ENCODE assay signal across 9 cellular contexts in the genomic region with DNA sequence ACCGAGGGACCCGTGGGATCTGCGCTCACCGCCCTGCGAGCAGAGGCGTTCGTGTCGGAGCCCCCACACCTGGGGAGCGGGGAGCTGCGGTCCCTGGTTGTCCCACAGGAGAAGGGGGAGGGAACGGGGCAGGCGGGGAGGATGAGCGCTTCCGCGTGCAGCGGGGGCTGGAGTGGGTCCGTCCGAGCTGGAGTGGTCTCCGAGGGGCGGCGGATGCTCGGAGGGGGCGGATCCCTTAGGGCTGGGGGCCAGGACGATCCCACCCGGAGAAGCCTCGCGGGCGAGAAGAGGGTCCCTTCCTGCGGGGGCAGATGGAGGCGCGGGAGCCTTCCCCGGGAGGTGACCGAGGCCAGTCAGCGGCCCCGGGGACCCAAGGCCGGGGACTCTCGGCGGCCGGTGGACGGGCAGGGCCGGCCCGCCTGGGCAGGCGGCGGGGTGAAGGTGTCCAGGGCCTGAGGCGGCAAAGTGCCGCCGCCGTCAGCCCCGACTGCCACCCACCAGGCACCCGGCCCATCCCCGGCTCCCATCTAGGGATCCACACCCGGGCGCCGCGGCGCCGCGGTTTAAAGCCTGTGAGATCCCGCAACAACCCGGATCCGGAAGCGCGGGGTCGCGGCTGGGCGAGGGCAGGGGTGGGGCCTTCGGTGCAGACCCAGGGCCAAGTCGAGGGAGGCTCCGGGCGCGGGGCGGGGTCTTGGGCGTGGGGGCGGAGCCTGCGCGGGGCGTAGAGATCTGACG. TPM values are rescaled to one million over a fixed set of nuclear protein-coding genes. Genes with fewer than 3 reads are reported as not detected.
DNase-seq lines count a peak whose midpoint lies in the region; ATAC-seq and TF ChIP-seq lines count a peak whose summit lies in the region.
"Had no signal": no experiment of that assay in that cellular context is flagged by ENCODE, and none has a peak within 500 bp of the region (broad histone marks: within the 10 kb centered on the region; RNA-seq: fewer than 3 reads in every experiment).

No MANE protein-coding gene starts in this region.

- H3K79me2 ChIP-seq in GM23248 (ENCODE audit: insufficient read depth) = no peaks in the 10 kb centered on the region

- H3K4me2 ChIP-seq in GM23248 (ENCODE audit: unreplicated experiment) = peak overlapping the region; percentile 88

- no peak for ATAC-seq in HG03469 (IDR thresholded peaks at IDR 0.05; ENCODE audit: unreplicated experiment)

- H3K36me3 ChIP-seq in GM23248 (ENCODE audit: low read depth) = no peaks in the 10 kb centered on the region
- peaks cover 5% of the 10 kb centered on the region for H3K36me3 ChIP-seq in breast epithelium

- TF ChIP-seq POLR2A in breast epithelium (IDR thresholded peaks at IDR 0.05) = no peak

- H3K27ac Mint-ChIP-seq in Calu3 (ENCODE audit: unreplicated experiment) = no peak overlapping the region

- DNase-seq in Calu3 = peak; percentile 81
- peak; percentile 79 for DNase-seq in GM23248
- DNase-seq in NCI-H1694 treated with DMSO at 0.1 percent for 48 hours (lab: John Stamatoyannopoulos, UW) = peak; percentile 34
- DNase-seq in breast epithelium (ENCODE audit: low spot score in 2 of 2) = peak; percentile 78 to 88
- peak; percentile 100 for DNase-seq in iPS-NIHi11 (ENCODE audit: low spot score)

- no peaks in the 10 kb centered on the region for H3K9me3 ChIP-seq in GM23248 (ENCODE audit: low read depth)
- no peaks in the 10 kb centered on the region for H3K9me3 ChIP-seq in breast epithelium

- H3K9me2 ChIP-seq in GM23248 (ENCODE audit: insufficient read depth) = no peaks in the 10 kb centered on the region

- peak overlapping the region; percentile 85 for H2AFZ ChIP-seq in GM23248

- peaks cover 8% of the 10 kb centered on the region for H3K4me1 Mint-ChIP-seq in Calu3 (ENCODE audit: low read depth, unreplicated experiment)

- peaks cover 4% of the 10 kb centered on the region; the same call in 1 of the 2 replicates for H3F3A ChIP-seq in GM23248 (ENCODE audit: insufficient read depth)

- H3K27me3 ChIP-seq in GM23248 (replicated peaks; ENCODE audit: insufficient read depth) (peaks cover 20% of the 10 kb centered on the region), breast epithelium (no peaks in the 10 kb centered on the region)

- 4 to 6% methylated on average over 44 to 54 of the region's 78 CpGs for WGBS in GM23248 (ENCODE audit: low coverage in 1 of 2, low lambda C conversion rate in 2 of 2, missing lambda C conversion rate in 2 of 2), 2 experiments

- intact Hi-C loops in Calu3 (cut with micrococcal nuclease; ENCODE audit: unreplicated experiment) (no loop called here), breast epithelium (cut with DNase I; ENCODE audit: low total_unique reads) (no loop called here)

- H3K27ac ChIP-seq in GM23248 = no peak overlapping the region
- H3K27ac ChIP-seq in VCaP = peak overlapping the region; percentile 82
- peak overlapping the region; percentile 64 to 78 for H3K27ac ChIP-seq in breast epithelium
- peak overlapping the region in 19 of 21 experiments; percentile 32 to 86 (median 66) for H3K27ac ChIP-seq in skin epidermis

- TF ChIP-seq CTCF in Calu3 (IDR thresholded peaks at IDR 0.05; ENCODE audit: unreplicated experiment) = no peak
- no peak for TF ChIP-seq CTCF in VCaP (conservative IDR thresholded peaks at IDR 0.05)
- no peak for TF ChIP-seq CTCF in breast epithelium (IDR thresholded peaks at IDR 0.05)

- in situ Hi-C loops in GM23248 (cut with MboI) = no loop called here

- peak overlapping the region; percentile 24 for H3K4me3 Mint-ChIP-seq in Calu3 (ENCODE audit: low read depth, unreplicated experiment)

- CTCF ChIA-PET in Calu3 (lab: Charles Lee) = no interaction called here

- peaks cover 6% of the 10 kb centered on the region for H3K36me3 Mint-ChIP-seq in Calu3 (ENCODE audit: insufficient read depth, unreplicated experiment)

- H3K9ac ChIP-seq in GM23248 = peak overlapping the region; percentile 71

- peak overlapping the region; percentile 82 for H3K4me3 ChIP-seq in GM23248
- H3K4me3 ChIP-seq in breast epithelium = peak overlapping the region; percentile 82 to 89 (median 86)
- H3K4me3 ChIP-seq in skin epidermis = peak overlapping the region; percentile 52 to 83 (median 66)

- H3K4me1 ChIP-seq in GM23248 (ENCODE audit: insufficient read depth) (peaks cover 4% of the 10 kb centered on the region; the same call in 1 of the 2 replicates), breast epithelium (no peaks in the 10 kb centered on the region)

- no TSS peak for BruUV-seq in Calu3 (replicated peaks; lab: Mats Ljungman, UMichigan)

- no peaks in the 10 kb centered on the region for H4K20me1 ChIP-seq in GM23248 (ENCODE audit: insufficient read depth)

- H3K27me3 Mint-ChIP-seq in Calu3 (ENCODE audit: unreplicated experiment) = peaks cover 24% of the 10 kb centered on the region

- no peaks in the 10 kb centered on the region for H3K9me3 Mint-ChIP-seq in Calu3 (ENCODE audit: low read depth, unreplicated experiment)

RNA-seq across cellular contexts. Expression of gene CCDC27, which starts 5.3 kb away (rescaled TPM):
- total RNA-seq in Calu3 (2022) (not detected in 2 replicates), breast epithelium (not detected)
- not detected in 2 replicates for total RNA-seq in GM23248 (2014; rRNA removed; shearing (Covaris generic))
- polyA plus RNA-seq in GM23248 (2016; fragmentation: Nextera tagmentation; extraction: Ambion mirVana) = not detected in 2 replicates
- polyA plus RNA-seq: adipose tissue had no signal

RNA-seq across cellular contexts. Expression of gene SMIM1, which starts 25.6 kb away (rescaled TPM):
- total RNA-seq in Calu3 (2022) = 2.7 and 4.2 TPM in 2 replicates
- not detected in 2 replicates for total RNA-seq in GM23248 (2014; rRNA removed; shearing (Covaris generic))
- polyA plus RNA-seq in GM23248 (2016; fragmentation: Nextera tagmentation; extraction: Ambion mirVana) = not detected in 2 replicates
- total RNA-seq in breast epithelium = 1 to 10 TPM; 1.3 to 4.7 (median 4.6) TPM

RNA-seq across cellular contexts. Expression of gene LRRC47, which starts 49.3 kb away (rescaled TPM):
- 35.8 and 38.1 TPM in 2 replicates for total RNA-seq in Calu3 (2022)
- total RNA-seq in GM23248 (2014; rRNA removed; shearing (Covaris generic)) = 32.2 and 41.9 TPM in 2 replicates
- polyA plus RNA-seq in GM23248 (2016; fragmentation: Nextera tagmentation; extraction: Ambion mirVana) = 15.1 and 17.8 TPM in 2 replicates
- total RNA-seq in breast epithelium = 10 to 100 TPM; 31.5 to 34.2 (median 34.2) TPM

Comparison
In these comparisons a context has a peak if more than half of its experiments do, and no peak if none do; other contexts are left out.
1. DNase-seq: peak in every context shown above with its lines; median percentile 100 in iPS-NIHi11; 83 in breast epithelium; 81 in Calu3; 79 in GM23248; 34 in NCI-H1694 treated with DMSO at 0.1 percent for 48 hours.